1 cellular context compared by ENCODE assay signal in genomic region chr10:72332423-72333110, GRCh38.
TF ChIP-seq lines count a peak whose summit lies in the region.

No MANE protein-coding gene starts in this region.

TF ChIP-seq in HepG2, 621 proteins besides CTCF, POLR2A, EP300 and RAD21 (continued from another document):
- TF ChIP-seq E2F1 (CRISPR knock-in tag; IDR thresholded peaks at IDR 0.05) (no peak), KLF16 (CRISPR knock-in tag; IDR thresholded peaks at IDR 0.05) (no peak), MAX (IDR thresholded peaks at IDR 0.05) (peak; percentile 82; the same call in 1 of the 2 replicates), PATZ1 (CRISPR knock-in tag; IDR thresholded peaks at IDR 0.05) (no peak), ZNF143 (CRISPR knock-in tag; IDR thresholded peaks at IDR 0.05) (no peak), XBP1 (CRISPR knock-in tag; IDR thresholded peaks at IDR 0.05) (no peak), NFE2 (CRISPR knock-in tag; IDR thresholded peaks at IDR 0.05) (no peak), ZNF232 (CRISPR knock-in tag; IDR thresholded peaks at IDR 0.05; ENCODE audit: borderline replicate concordance) (no peak), ZNF446 (CRISPR knock-in tag; IDR thresholded peaks at IDR 0.05) (0 out of 2 replicates have a peak, but pooled peaks have one; percentile 49), TAF1 (CRISPR knock-in tag; IDR thresholded peaks at IDR 0.05) (peak; percentile 2; the same call in 1 of the 2 replicates), ZNF749 (CRISPR knock-in tag; IDR thresholded peaks at IDR 0.05; ENCODE audit: borderline replicate concordance) (0 out of 2 replicates have a peak, but pooled peaks have one; percentile 17), ZNF777 (CRISPR knock-in tag; IDR thresholded peaks at IDR 0.05) (peak; percentile 30; the same call in 1 of the 2 replicates), SRF (IDR thresholded peaks at IDR 0.05; ENCODE audit: low read depth, low read length) (no peak), E2F5 (CRISPR knock-in tag; conservative IDR thresholded peaks at IDR 0.05) (peak; percentile 51; the same call in 1 of the 2 replicates), AKAP8 (CRISPR knock-in tag; IDR thresholded peaks at IDR 0.05) (0 out of 2 replicates have a peak, but pooled peaks have one; percentile 11), ZNF280D (CRISPR knock-in tag; IDR thresholded peaks at IDR 0.05) (no peak), PREB (CRISPR knock-in tag; IDR thresholded peaks at IDR 0.05) (0 out of 2 replicates have a peak, but pooled peaks have one; percentile 27), GABPA (IDR thresholded peaks at IDR 0.05; ENCODE audit: low read depth, low read length) (no peak), GABPA (CRISPR knock-in tag; IDR thresholded peaks at IDR 0.05; ENCODE audit: low read depth) (no peak), SOX13 (IDR thresholded peaks at IDR 0.05) (no peak), SOX13 (CRISPR knock-in tag; conservative IDR thresholded peaks at IDR 0.05 in 1 of 2, IDR thresholded peaks at IDR 0.05 in 1 of 2) (no peak), SALL2 (CRISPR knock-in tag; IDR thresholded peaks at IDR 0.05) (no peak), ZNF780A (CRISPR knock-in tag; IDR thresholded peaks at IDR 0.05) (no peak), SIN3A (IDR thresholded peaks at IDR 0.05; ENCODE audit: borderline replicate concordance, low read depth, low read length) (no peak), TFDP1 (CRISPR knock-in tag; IDR thresholded peaks at IDR 0.05; ENCODE audit: borderline replicate concordance) (peak; percentile 67; the same call in 1 of the 2 replicates), ZNF740 (CRISPR knock-in tag; IDR thresholded peaks at IDR 0.05) (peak; percentile 73), SNRNP70 (IDR thresholded peaks at IDR 0.05; ENCODE audit: low read depth, low read length) (no peak), ATF7-NPFF (CRISPR knock-in tag; IDR thresholded peaks at IDR 0.05; ENCODE audit: low read depth) (peak; percentile 3; the same call in 1 of the 2 replicates), ZNF687 (CRISPR knock-in tag; IDR thresholded peaks at IDR 0.05) (peak; percentile 45), FOXK2 (IDR thresholded peaks at IDR 0.05) (no peak), ELF3 (CRISPR knock-in tag; IDR thresholded peaks at IDR 0.05) (no peak), ZNF691 (CRISPR knock-in tag; IDR thresholded peaks at IDR 0.05; ENCODE audit: borderline replicate concordance, low read depth) (no peak), SRY (CRISPR knock-in tag; IDR thresholded peaks at IDR 0.05) (no peak), ZNF670 (CRISPR knock-in tag; IDR thresholded peaks at IDR 0.05; ENCODE audit: borderline replicate concordance) (peak; percentile 44; the same call in 1 of the 2 replicates), MEIS2 (CRISPR knock-in tag; IDR thresholded peaks at IDR 0.05) (no peak), GATA4 (IDR thresholded peaks at IDR 0.05; ENCODE audit: borderline replicate concordance, low read depth) (no peak), ZNF382 (CRISPR knock-in tag; IDR thresholded peaks at IDR 0.05; ENCODE audit: borderline replicate concordance) (no peak), NR2C2 (CRISPR knock-in tag; IDR thresholded peaks at IDR 0.05; ENCODE audit: borderline replicate concordance) (no peak)
